ENCODE assay signal across 14 cellular contexts in the genomic region with DNA sequence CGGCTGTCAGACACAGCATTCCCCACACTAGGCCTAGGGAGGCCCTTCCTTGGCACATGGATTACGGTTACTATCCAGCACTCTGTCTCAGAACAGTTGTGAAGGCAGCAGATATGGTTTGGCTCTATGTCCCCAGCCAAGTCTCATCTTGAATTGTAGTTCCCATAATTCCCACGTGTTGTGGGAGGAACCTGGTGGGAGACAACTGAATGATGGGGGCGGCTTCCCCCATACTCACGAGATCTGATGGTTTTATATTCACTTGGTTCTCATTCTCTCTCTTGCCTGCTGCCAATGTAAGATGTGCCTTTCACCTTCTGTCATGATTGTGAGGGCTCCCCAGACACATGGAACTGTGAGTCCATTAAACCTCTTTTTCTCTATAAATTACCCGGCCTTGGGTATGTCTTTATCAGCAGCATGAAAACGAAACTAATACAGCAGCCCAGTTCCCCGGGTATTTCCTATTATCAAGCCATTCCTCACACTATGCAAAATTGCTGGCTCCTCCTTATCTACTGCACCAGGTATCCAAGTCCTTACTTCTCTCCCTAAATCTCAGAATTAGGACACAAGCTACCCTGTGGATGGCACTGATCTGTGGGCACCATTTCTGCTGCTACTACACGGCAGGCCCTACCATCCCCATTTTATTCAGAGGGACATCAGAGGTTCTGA.
"Had no signal": no experiment of that assay in that cellular context is flagged by ENCODE, and none has a peak within 500 bp of the region (broad histone marks: within the 10 kb centered on the region; RNA-seq: fewer than 3 reads in every experiment).

No MANE protein-coding gene starts in this region.

- H3K27me3 ChIP-seq: spleen, upper lobe of left lung had no signal

- H3K9me3 ChIP-seq: spleen, upper lobe of left lung had no signal

- H3K27ac ChIP-seq: cardiac muscle cell had no signal

- H3K36me3 ChIP-seq: cardiac muscle cell, upper lobe of left lung had no signal

- DNase-seq: activated CD4-positive, alpha-beta memory T cell treated with anti-CD3 and anti-CD28 coated beads, Interleukin-2, amount 10 ng/mL, durations not matched to agents 7 days and 5 days; activated gamma-delta T cell treated with Interleukin-2 at 50 U/mL for 16 hours; activated T-cell treated with anti-CD3 and anti-CD28 coated beads, Interleukin-2, amount 50 U/mL, for 48 hours; left cardiac atrium; naive thymus-derived CD4-positive, alpha-beta T cell; posterior cingulate gyrus; right cardiac atrium; spleen; stimulated activated CD4-positive, alpha-beta T cell treated with anti-CD3 and anti-CD28 coated beads, Interleukin-1b, Interleukin-23, amount 100 ng/mL, for 48 hours; stimulated activated naive CD4-positive, alpha-beta T cell; substantia nigra; upper lobe of left lung had no signal

- H3K4me3 ChIP-seq: cardiac muscle cell, lung, spleen, upper lobe of left lung had no signal

- ATAC-seq: left cardiac atrium had no signal
